Comparison of ENCODE assay signal across 1 cellular context in genomic region chr20:37518059-37518458, GRCh38.
TF ChIP-seq lines count a peak whose summit lies in the region.

No MANE protein-coding gene starts in this region.

TF ChIP-seq in GM23338, 12 proteins besides CTCF, POLR2A, EP300 and RAD21:
- TF ChIP-seq POLR2AphosphoS5 (IDR thresholded peaks at IDR 0.05; ENCODE audit: low read depth) (no peak), JUNB (IDR thresholded peaks at IDR 0.05; ENCODE audit: unreplicated experiment) (no peak), CREB1 (CRISPR knock-in tag; IDR thresholded peaks at IDR 0.05; ENCODE audit: low read depth) (no peak), NANOG (IDR thresholded peaks at IDR 0.05; ENCODE audit: borderline replicate concordance) (no peak), ETS1 (IDR thresholded peaks at IDR 0.05) (no peak), REST (IDR thresholded peaks at IDR 0.05; ENCODE audit: unreplicated experiment) (no peak), EZH2phosphoT487 (IDR thresholded peaks at IDR 0.05; ENCODE audit: unreplicated experiment) (no peak), ZNF331 (CRISPR knock-in tag; IDR thresholded peaks at IDR 0.05; ENCODE audit: low read depth) (no peak)
